ENCODE assay signal across 25 cellular contexts in the genomic region with DNA sequence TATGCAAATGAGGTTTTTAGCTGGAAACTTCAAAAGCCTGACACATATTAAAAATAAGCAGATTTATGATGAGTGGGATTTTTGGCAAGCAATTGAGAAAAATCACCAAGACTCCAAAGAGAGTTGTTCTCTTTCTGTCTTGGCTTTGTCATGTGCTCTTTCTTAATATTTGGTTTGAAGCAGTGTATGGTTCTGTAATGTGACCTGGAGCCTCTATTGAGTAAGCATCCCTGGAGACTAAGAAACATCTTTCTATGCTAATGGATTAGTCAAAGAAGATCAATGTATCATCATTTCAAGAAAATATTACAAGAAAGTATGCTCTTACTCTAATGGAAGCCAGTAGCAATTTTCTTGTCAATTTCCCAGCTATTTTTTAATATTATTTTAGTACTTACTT. TPM values are rescaled to one million over a fixed set of nuclear protein-coding genes. Genes with fewer than 3 reads are reported as not detected.
DNase-seq lines count a peak whose midpoint lies in the region; ATAC-seq and TF ChIP-seq lines count a peak whose summit lies in the region.
"Had no signal": no experiment of that assay in that cellular context is flagged by ENCODE, and none has a peak within 500 bp of the region (broad histone marks: within the 10 kb centered on the region; RNA-seq: fewer than 3 reads in every experiment).

No MANE protein-coding gene starts in this region.

- no peak overlapping the region for H3K4ac ChIP-seq in mesenchymal stem cell (ENCODE audit: low read depth in 1 of 2, low read length in 2 of 2)

- peaks cover 18% of the 10 kb centered on the region for H3K4me1 Mint-ChIP-seq in glutamatergic neuron (ENCODE audit: low read depth, unreplicated experiment)

- H3K79me1 ChIP-seq in mesenchymal stem cell (replicated peaks; ENCODE audit: low read length, poor library complexity, severe bottlenecking): peaks cover 14% of the 10 kb centered on the region

- peaks cover 0 to 17% of the 10 kb centered on the region in 2 experiments for H3K27me3 ChIP-seq in mesenchymal stem cell (ENCODE audit: control insufficient read depth in 1 of 2, insufficient read depth in 1 of 2, low read length in 2 of 2)
- H3K27me3 ChIP-seq: MG63, SJSA1 had no signal

- ATAC-seq in GM21786 (IDR thresholded peaks at IDR 0.05; ENCODE audit: unreplicated experiment): no peak
- no peak for ATAC-seq in HG03108 (IDR thresholded peaks at IDR 0.05; ENCODE audit: unreplicated experiment)
- ATAC-seq: HCT116, Right ventricle myocardium inferior had no signal

- H3K4me1 ChIP-seq in mesenchymal stem cell (ENCODE audit: control insufficient read depth, insufficient read depth, low read depth, low read length): no peaks in the 10 kb centered on the region

- H2BK5ac ChIP-seq in mesenchymal stem cell (ENCODE audit: low read depth, low read length, poor library complexity, severe bottlenecking): no peak overlapping the region

- no peak overlapping the region for H3K4me2 ChIP-seq in mesenchymal stem cell (ENCODE audit: low read length, poor library complexity, severe bottlenecking)

- no peak overlapping the region for H3K14ac ChIP-seq in mesenchymal stem cell (ENCODE audit: low read length in 2 of 2)

- peak; percentile 4 for DNase-seq in NCI-H2171 treated with DMSO at 0.1 percent for 48 hours (lab: John Stamatoyannopoulos, UW)
- no peak for DNase-seq in NCI-H2171 (lab: John Stamatoyannopoulos, UW)
- peak; percentile 44 for DNase-seq in choroid plexus epithelial cell (ENCODE audit: low read depth)
- DNase-seq in glutamatergic neuron: no peak
- no peak for DNase-seq in mesenchymal stem cell
- no peak for DNase-seq in HuH-7.5 (ENCODE audit: low spot score)
- DNase-seq: 8988T; AML-193; C1 segment of cervical spinal cord; Calu3; CD8-positive, alpha-beta memory T cell; DMS153; MG63; NCI-H1417; NCI-H1694 treated with DMSO at 0.1 percent for 48 hours; NCI-H2081 treated with DMSO at 0.1 percent for 48 hours; NCI-H2227 treated with DMSO at 0.1 percent for 48 hours; NCI-H524 treated with DMSO at 0.1 percent for 48 hours; OCI-M1 had no signal

- no peak overlapping the region for H3K4me3 ChIP-seq in choroid plexus epithelial cell (ENCODE audit: low read depth, low read length)
- H3K4me3 ChIP-seq in mesenchymal stem cell (ENCODE audit: insufficient read depth in 1 of 2, low read depth in 1 of 2, low read length in 2 of 2): no peak overlapping the region
- H3K4me3 ChIP-seq: MG63, SJSA1 had no signal

- no peaks in the 10 kb centered on the region for H3K27me3 Mint-ChIP-seq in glutamatergic neuron (ENCODE audit: unreplicated experiment)

- no peak overlapping the region for H4K91ac ChIP-seq in mesenchymal stem cell (ENCODE audit: low read length)

- H3K36me3 Mint-ChIP-seq in glutamatergic neuron (ENCODE audit: unreplicated experiment): no peaks in the 10 kb centered on the region
- H3K36me3 Mint-ChIP-seq: CD8-positive, alpha-beta memory T cell had no signal

- TF ChIP-seq CTCF in choroid plexus epithelial cell (conservative IDR thresholded peaks at IDR 0.05; ENCODE audit: low read depth, low read length) (no peak), glutamatergic neuron (IDR thresholded peaks at IDR 0.05; ENCODE audit: partially characterized antibody, unreplicated experiment) (no peak)

- H3K23ac ChIP-seq in mesenchymal stem cell (ENCODE audit: low read length in 2 of 2): no peak overlapping the region

- peak overlapping the region; percentile 68 for H3K27ac Mint-ChIP-seq in glutamatergic neuron (ENCODE audit: unreplicated experiment)
- H3K27ac Mint-ChIP-seq: CD8-positive, alpha-beta memory T cell; IgD-negative memory B cell had no signal

- no peak overlapping the region for H2AK5ac ChIP-seq in mesenchymal stem cell (ENCODE audit: low read length, severe bottlenecking)

- no peak overlapping the region for H3K4me3 Mint-ChIP-seq in glutamatergic neuron (ENCODE audit: unreplicated experiment)
- H3K4me3 Mint-ChIP-seq: CD8-positive, alpha-beta memory T cell; IgD-negative memory B cell had no signal

- no peak overlapping the region for H2AFZ ChIP-seq in mesenchymal stem cell (ENCODE audit: low read depth, low read length)

- no peak overlapping the region for H3K18ac ChIP-seq in mesenchymal stem cell (ENCODE audit: low read depth in 1 of 2, low read length in 2 of 2)

- H3K27ac ChIP-seq in mesenchymal stem cell (ENCODE audit: low read length, poor library complexity, severe bottlenecking): no peak overlapping the region
- H3K27ac ChIP-seq: SJSA1 had no signal

- no peaks in the 10 kb centered on the region for H3K9me3 ChIP-seq in mesenchymal stem cell (ENCODE audit: control insufficient read depth, low read length)
- H3K9me3 ChIP-seq: MG63, SJSA1 had no signal

- peaks cover 0 to 1% of the 10 kb centered on the region in 2 experiments for H3K36me3 ChIP-seq in mesenchymal stem cell (ENCODE audit: control insufficient read depth in 1 of 2, insufficient read depth in 2 of 2, low read depth in 1 of 2, low read length in 2 of 2)
- H3K36me3 ChIP-seq: MG63, SJSA1 had no signal

- no peaks in the 10 kb centered on the region for H3K9me3 Mint-ChIP-seq in glutamatergic neuron (ENCODE audit: unreplicated experiment)

- no peak overlapping the region for H2BK12ac ChIP-seq in mesenchymal stem cell (ENCODE audit: low read length in 2 of 2)

- H4K8ac ChIP-seq in mesenchymal stem cell (ENCODE audit: low read length): no peak overlapping the region

- no peak overlapping the region for H2BK120ac ChIP-seq in mesenchymal stem cell (ENCODE audit: low read depth, low read length)

- no peak overlapping the region for H2BK15ac ChIP-seq in mesenchymal stem cell (ENCODE audit: low read depth, poor library complexity, severe bottlenecking)

- H3K9ac ChIP-seq in mesenchymal stem cell (ENCODE audit: low read length): no peak overlapping the region

RNA-seq across cellular contexts. Expression of gene TRIM2, which starts 11.7 kb away (rescaled TPM):
- 120 TPM for total RNA-seq in glutamatergic neuron (ENCODE audit: unreplicated experiment)
- 18.0 TPM for polyA plus RNA-seq in mesenchymal stem cell (2013, experiment 1 of 2)
- 18.0 TPM for polyA plus RNA-seq in mesenchymal stem cell (2013, experiment 2 of 2)

Comparison
In these comparisons a context has a peak if more than half of its experiments do, and no peak if none do; other contexts are left out.
1. DNase-seq: peak in NCI-H2171 treated with DMSO at 0.1 percent for 48 hours (single experiment) and choroid plexus epithelial cell (single experiment); none in NCI-H2171 (single experiment), glutamatergic neuron (single experiment), mesenchymal stem cell (single experiment) and HuH-7.5 (single experiment).